ENCODE assay signal across 8 cellular contexts in the genomic region with DNA sequence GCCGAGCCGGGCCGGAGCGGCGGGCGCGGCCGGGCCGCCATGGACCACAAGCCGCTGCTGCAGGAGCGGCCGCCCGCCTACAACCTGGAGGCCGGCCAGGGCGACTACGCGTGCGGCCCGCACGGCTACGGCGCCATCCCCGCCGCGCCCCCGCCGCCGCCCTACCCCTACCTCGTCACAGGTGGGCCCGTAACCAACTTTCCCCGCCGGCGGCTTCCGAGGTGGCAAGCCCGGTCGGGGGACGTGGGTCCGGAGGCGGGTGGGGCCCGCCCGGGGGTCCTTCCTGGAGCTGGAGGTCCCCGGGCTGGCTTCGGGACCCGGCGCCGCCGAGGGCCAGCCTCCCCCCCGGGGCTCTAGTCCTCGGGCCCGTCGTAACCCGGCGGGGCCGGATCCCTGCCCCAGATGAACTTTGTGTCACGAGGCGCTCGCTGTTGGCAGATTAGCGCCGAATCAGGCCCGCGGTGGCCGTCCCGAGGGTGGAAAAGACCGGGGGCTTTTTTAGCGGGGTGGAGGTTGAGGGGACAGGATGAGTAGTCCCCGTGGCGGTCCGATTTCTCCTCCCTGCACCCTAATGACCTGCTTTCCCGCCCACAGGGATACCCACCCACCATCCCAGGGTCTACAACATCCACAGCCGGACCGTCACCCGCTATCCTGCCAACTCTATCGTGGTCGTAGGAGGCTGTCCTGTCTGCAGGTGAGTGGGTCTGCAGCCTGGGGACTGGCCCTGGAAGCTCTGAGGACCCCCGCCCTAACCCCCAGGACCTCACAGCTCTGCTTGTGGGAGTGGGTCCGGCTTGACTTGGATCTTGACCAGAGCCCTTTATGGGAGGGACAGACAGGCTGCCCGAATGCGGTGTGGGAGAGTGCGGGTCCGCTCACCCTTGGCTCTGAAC. TPM values are rescaled to one million over a fixed set of nuclear protein-coding genes. Genes with fewer than 3 reads are reported as not detected.
A peak's percentile ranks its signal among the peaks of the same experiment; 100 is the strongest.
DNase-seq lines count a peak whose midpoint lies in the region; ATAC-seq and TF ChIP-seq lines count a peak whose summit lies in the region.

No MANE protein-coding gene starts in this region.

- CTCF ChIA-PET in OCI-LY7 (lab: Charles Lee; ENCODE audit: unreplicated experiment): no interaction called here

- no peak for ATAC-seq in lower lobe of right lung

- H3K9me3 ChIP-seq in OCI-LY7 (ENCODE audit: low read length) (no peaks in the 10 kb centered on the region), breast epithelium (no peaks in the 10 kb centered on the region), lower lobe of right lung (no peaks in the 10 kb centered on the region), stomach (no peaks in the 10 kb centered on the region)

- TF ChIP-seq CTCF in HFF-Myc (IDR thresholded peaks at IDR 0.05; ENCODE audit: low read depth, low read length, missing control alignments) (no peak), OCI-LY7 (conservative IDR thresholded peaks at IDR 0.05; ENCODE audit: low read length) (no peak), breast epithelium (IDR thresholded peaks at IDR 0.05) (no peak), lower lobe of right lung (IDR thresholded peaks at IDR 0.05) (no peak), stomach (IDR thresholded peaks at IDR 0.05) (no peak)

- no peak overlapping the region for H3K27ac ChIP-seq in OCI-LY7 (ENCODE audit: low read depth, low read length, poor library complexity, severe bottlenecking)
- peak overlapping the region; percentile 95 to 99 for H3K27ac ChIP-seq in breast epithelium
- peak overlapping the region; percentile 96 for H3K27ac ChIP-seq in lower lobe of right lung
- H3K27ac ChIP-seq in stomach: peak overlapping the region; percentile 90 to 99 (median 99)

- H3K79me2 ChIP-seq in OCI-LY7 (ENCODE audit: insufficient read depth, low read depth, low read length): no peaks in the 10 kb centered on the region

- H3K4me1 ChIP-seq in OCI-LY7 (ENCODE audit: insufficient read depth, low read length, poor library complexity, severe bottlenecking) (peaks cover 21% of the 10 kb centered on the region), breast epithelium (peaks cover 14 to 37% of the 10 kb centered on the region in 2 donors), lower lobe of right lung (peaks cover 58% of the 10 kb centered on the region), stomach (peaks cover 56 to 88% (median 78%) of the 10 kb centered on the region in 4 donors)

- POLR2A ChIA-PET in OCI-LY7 (lab: Charles Lee): interaction anchor here (0.7 kb wide), 1 partner anchor 358 kb away, joined by 3 read pairs; no protein-coding TSS in a partner anchor

- H2AFZ ChIP-seq in OCI-LY7 (ENCODE audit: low read length): peak overlapping the region; percentile 28

- peak; percentile 73 for DNase-seq in DMS 273 (lab: John Stamatoyannopoulos, UW; ENCODE audit: unreplicated experiment)
- no peak for DNase-seq in DMS 273 treated with DMSO at 0.1 percent for 48 hours (lab: John Stamatoyannopoulos, UW)
- no peak for DNase-seq in HFF-Myc (ENCODE audit: extremely low read depth, low read depth)
- peak; percentile 35 for DNase-seq in OCI-LY7 (ENCODE audit: low spot score)
- DNase-seq in breast epithelium (ENCODE audit: low spot score in 2 of 2): peak in 1 of 2 donors; percentile 41
- DNase-seq in lower lobe of right lung: peak; percentile 73
- DNase-seq in stomach: peak; percentile 46
- DNase-seq in NCI-H446 treated with DMSO at 0.1 percent for 48 hours (lab: John Stamatoyannopoulos, UW): no peak

- no peak for TF ChIP-seq POLR2A in breast epithelium (IDR thresholded peaks at IDR 0.05)
- no peak for TF ChIP-seq POLR2A in stomach (IDR thresholded peaks at IDR 0.05)

- no peak for TF ChIP-seq EP300 in stomach (IDR thresholded peaks at IDR 0.05)

- no TSS peak for BruUV-seq in OCI-LY7 (replicated peaks; lab: Mats Ljungman, UMichigan)

- no peaks in the 10 kb centered on the region for H3K27me3 ChIP-seq in breast epithelium
- no peaks in the 10 kb centered on the region for H3K27me3 ChIP-seq in lower lobe of right lung (ENCODE audit: low read depth)
- H3K27me3 ChIP-seq in stomach: no peaks in the 10 kb centered on the region

- peak overlapping the region; percentile 93 for H3K4me2 ChIP-seq in OCI-LY7 (ENCODE audit: low read length)

- no peaks in the 10 kb centered on the region for H3K9me2 ChIP-seq in OCI-LY7 (ENCODE audit: insufficient read depth, low read length)

- no peaks in the 10 kb centered on the region; the same call in 1 of the 2 replicates for H4K20me1 ChIP-seq in OCI-LY7 (ENCODE audit: insufficient read depth, low read length)

- H3K36me3 ChIP-seq in OCI-LY7 (ENCODE audit: insufficient read depth, low read length) (no peaks in the 10 kb centered on the region), breast epithelium (no peaks in the 10 kb centered on the region), lower lobe of right lung (peaks cover 23% of the 10 kb centered on the region), stomach (peaks cover 0 to 9% (median 1%) of the 10 kb centered on the region in 4 donors)

- intact Hi-C loops in OCI-LY7 (cut with micrococcal nuclease; ENCODE audit: unreplicated experiment): loop anchor here (1.0 to 5.0 kb wide), 2 partner anchors 31 to 175 kb away; a partner anchor contains a TSS
- intact Hi-C loops in breast epithelium (cut with DNase I; ENCODE audit: low total_unique reads): no loop called here
- intact Hi-C loops in lower lobe of right lung (cut with DNase I): no loop called here
- intact Hi-C loops in stomach (cut with DNase I; ENCODE audit: low total_unique reads): no loop called here

- WGBS in stomach, 5 donors: 2 to 14% (median 3%) methylated on average over 21 to 80 of the region's 80 CpGs

- peak overlapping the region; percentile 79 for H3K4me3 ChIP-seq in HFF-Myc (replicated peaks; ENCODE audit: low read depth, low read length)
- H3K4me3 ChIP-seq in OCI-LY7 (ENCODE audit: low read depth, low read length, poor library complexity, severe bottlenecking): peak overlapping the region; percentile 77
- peak overlapping the region; percentile 91 to 100 (median 99) for H3K4me3 ChIP-seq in breast epithelium
- peak overlapping the region; percentile 87 for H3K4me3 ChIP-seq in lower lobe of right lung
- H3K4me3 ChIP-seq in stomach: peak overlapping the region; percentile 84 to 99 (median 96)

RNA-seq across cellular contexts. Expression of a gene that starts 0.5 kb away (rescaled TPM):
- total RNA-seq in OCI-LY7 (2014; rRNA removed; shearing (Covaris generic)): 18.0 and 18.4 TPM in 2 replicates
- total RNA-seq in OCI-LY7 (2022): 49.8 and 52.1 TPM in 2 replicates
- total RNA-seq in breast epithelium: 10 to 100 TPM; 38.8 to 85.5 (median 56.4) TPM
- total RNA-seq in lower lobe of right lung: 516 TPM
- total RNA-seq in stomach: 10 to 100 TPM in 4 of 5 donors, not detected in 1; 25.9 to 92.8 (median 50.7) TPM
- 100 to 1,000 TPM; 241 to 411 (median 328) TPM for polyA plus RNA-seq in stomach

RNA-seq across cellular contexts. Expression of a gene that starts 30.0 kb away (rescaled TPM):
- total RNA-seq in OCI-LY7 (2014; rRNA removed; shearing (Covaris generic)): 17.9 and 23.2 TPM in 2 replicates
- total RNA-seq in OCI-LY7 (2022) (36.4 and 38.1 TPM in 2 replicates), breast epithelium (10 to 100 TPM; 14.7 to 29.7 (median 28.8) TPM), lower lobe of right lung (50.1 TPM), stomach (10 to 100 TPM; 17.4 to 70.7 (median 35.6) TPM)
- 10 to 100 TPM in 2 of 3 donors, 1 to 10 TPM in 1; 8.8 to 25.1 (median 11.2) TPM for polyA plus RNA-seq in stomach

Comparison
In these comparisons a context has a peak if more than half of its experiments do, and no peak if none do; other contexts are left out.
1. DNase-seq: peak in DMS 273 (single experiment), OCI-LY7 (single experiment), lower lobe of right lung (single experiment) and stomach (single experiment); none in DMS 273 treated with DMSO at 0.1 percent for 48 hours (single experiment), HFF-Myc (single experiment) and NCI-H446 treated with DMSO at 0.1 percent for 48 hours (single experiment).
2. Peak in every context shown above with its lines, with median percentiles within 50 percentile points of each other: H3K4me3 ChIP-seq.